Comparison of ENCODE assay signal across 8 cellular contexts in the genomic region with DNA sequence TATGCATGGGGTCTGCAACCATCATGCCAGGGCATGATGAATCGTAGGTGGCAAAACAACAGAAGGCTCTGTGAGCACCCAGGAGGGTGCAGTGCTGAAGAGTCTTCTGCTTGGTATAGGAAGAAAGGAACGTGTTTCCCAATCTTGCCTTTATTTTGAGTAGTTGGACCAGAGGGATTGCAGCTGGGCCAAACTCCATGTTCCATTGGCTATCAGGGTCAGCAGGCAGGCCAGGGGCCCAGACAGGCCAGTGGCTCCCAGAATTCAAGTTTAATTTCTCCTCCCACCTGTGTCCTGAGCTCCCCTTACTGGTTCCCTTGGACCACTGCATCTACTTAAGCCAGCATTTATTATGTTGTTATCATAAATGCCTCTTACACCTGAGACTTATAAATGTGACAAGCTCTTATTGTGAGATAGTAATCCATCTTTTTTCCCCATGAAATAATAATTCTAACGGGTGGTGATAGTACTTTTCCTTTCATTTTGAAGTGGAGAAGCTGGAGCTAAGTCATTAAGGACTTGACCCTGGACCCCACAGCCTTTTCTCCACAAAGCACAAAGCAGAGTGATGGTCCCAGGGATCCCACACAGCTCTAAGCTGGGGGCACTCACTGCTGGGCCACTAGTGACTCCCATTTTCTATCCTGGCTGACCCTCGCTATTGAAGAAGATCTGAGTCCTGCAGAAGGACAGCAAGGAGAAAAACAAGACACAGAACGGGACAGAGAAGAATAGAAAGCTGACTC. TPM values are rescaled to one million over a fixed set of nuclear protein-coding genes. Genes with fewer than 3 reads are reported as not detected.
DNase-seq lines count a peak whose midpoint lies in the region; ATAC-seq, FAIRE-seq and TF ChIP-seq lines count a peak whose summit lies in the region.

No MANE protein-coding gene starts in this region.

- POLR2A ChIA-PET in IMR-90 (lab: Charles Lee; ENCODE audit: unreplicated experiment), result no interaction called here
- POLR2A ChIA-PET in naive thymus-derived CD8-positive, alpha-beta T cell (lab: Charles Lee), result interaction anchor here (1.0 to 2.7 kb wide), 6 partner anchors 30 to 1906 kb away, joined by 4 to 21 read pairs (median 6); a partner anchor contains a TSS

- peak overlapping the region; percentile 12; the same call in 1 of the 2 replicates for H3K56ac ChIP-seq in IMR-90 (ENCODE audit: extremely low read depth, insufficient read depth, low read length)

- H3K9ac ChIP-seq in IMR-90 (ENCODE audit: low read depth, low read length), result peak overlapping the region; percentile 51

- peak overlapping the region; percentile 97 for H3K4me3 ChIP-seq in CD4-positive, CD25-positive, alpha-beta regulatory T cell (ENCODE audit: low read depth, low read length)
- H3K4me3 ChIP-seq in IMR-90 (ENCODE audit: insufficient read depth, low read depth, low read length) (peak overlapping the region; percentile 27; the same call in 1 of the 2 replicates), bronchial epithelial cell (ENCODE audit: low read depth, low read length) (peak overlapping the region; percentile 57)

- DNase-seq in CD4-positive, CD25-positive, alpha-beta regulatory T cell, result no peak
- no peak for DNase-seq in IMR-90
- no peak for DNase-seq in bronchial epithelial cell (ENCODE audit: low read depth)
- peak in 1 of 10 donors; percentile 9 for DNase-seq in naive thymus-derived CD8-positive, alpha-beta T cell
- DNase-seq in HTR-8/SVneo (ENCODE audit: insufficient read length, low spot score), result no peak
- no peak for DNase-seq in left lobe of liver (ENCODE audit: low spot score)

- H3K36me3 Mint-ChIP-seq in CD4-positive, CD25-positive, alpha-beta regulatory T cell, result peaks cover 11% of the 10 kb centered on the region
- peaks cover 4 to 27% (median 9%) of the 10 kb centered on the region in 3 donors for H3K36me3 Mint-ChIP-seq in naive thymus-derived CD8-positive, alpha-beta T cell

- peak overlapping the region; percentile 97 to 100 (median 99) for H3K27ac Mint-ChIP-seq in CD4-positive, CD25-positive, alpha-beta regulatory T cell
- H3K27ac Mint-ChIP-seq in naive thymus-derived CD8-positive, alpha-beta T cell, result peak overlapping the region; percentile 98 to 100 (median 99)

- WGBS in IMR-90 (ENCODE audit: extremely low coverage in 2 of 2, insufficient read length in 1 of 2), 2 experiments, result 52% methylated on average over 2 of the region's 5 CpGs; no CpG with 5 or more reads in 1 of the 2 experiments

- no peaks in the 10 kb centered on the region for H3K27me3 ChIP-seq in CD4-positive, CD25-positive, alpha-beta regulatory T cell (ENCODE audit: control insufficient read depth, insufficient read depth, low read length)
- no peaks in the 10 kb centered on the region for H3K27me3 ChIP-seq in IMR-90 (ENCODE audit: control insufficient read depth, insufficient read depth, low read length)
- no peaks in the 10 kb centered on the region for H3K27me3 ChIP-seq in bronchial epithelial cell (ENCODE audit: control insufficient read depth, insufficient read depth, low read length)

- peaks cover 3 to 25% of the 10 kb centered on the region in 2 experiments; a peak in 2 of 4 replicates for H3K79me1 ChIP-seq in IMR-90 (ENCODE audit: low read depth in 1 of 2, low read length in 2 of 2)

- peak overlapping the region; percentile 56 to 89 for H4K8ac ChIP-seq in IMR-90 (ENCODE audit: low read depth in 2 of 2, low read length in 2 of 2)

- H3K4me1 ChIP-seq in CD4-positive, CD25-positive, alpha-beta regulatory T cell (ENCODE audit: control insufficient read depth, insufficient read depth, low read length, poor library complexity, severe bottlenecking), result peaks cover 54% of the 10 kb centered on the region
- peaks cover 12% of the 10 kb centered on the region for H3K4me1 ChIP-seq in IMR-90 (ENCODE audit: control insufficient read depth, insufficient read depth, low read length)

- CTCF ChIA-PET in IMR-90 (lab: Yijun Ruan, JAX), result interaction anchor here (0.9 to 2.1 kb wide), 3 partner anchors 11 to 30 kb away, joined by 3 to 12 read pairs (median 3); no protein-coding TSS in a partner anchor

- H2BK15ac ChIP-seq in IMR-90 (ENCODE audit: low read depth, low read length), result 0 out of 3 replicates have a peak overlapping the region, but pooled peaks have one; percentile 3

- H2AK9ac ChIP-seq in IMR-90 (replicated peaks; ENCODE audit: low read depth, low read length, poor library complexity), result no peak overlapping the region

- peak overlapping the region; percentile 95 to 100 (median 98) for H3K4me3 Mint-ChIP-seq in CD4-positive, CD25-positive, alpha-beta regulatory T cell
- H3K4me3 Mint-ChIP-seq in naive thymus-derived CD8-positive, alpha-beta T cell, result peak overlapping the region; percentile 90 to 100 (median 98)

- peaks cover 0 to 3% (median 0%) of the 10 kb centered on the region in 7 donors for H3K9me3 Mint-ChIP-seq in CD4-positive, CD25-positive, alpha-beta regulatory T cell
- H3K9me3 Mint-ChIP-seq in naive thymus-derived CD8-positive, alpha-beta T cell, result peaks cover 0 to 9% (median 2%) of the 10 kb centered on the region in 9 donors

- H4K91ac ChIP-seq in IMR-90 (ENCODE audit: insufficient read depth, low read depth, low read length), result peak overlapping the region; percentile 27

- peak overlapping the region; percentile 85 for H2AFZ ChIP-seq in IMR-90 (replicated peaks; ENCODE audit: low read length, poor library complexity)

- ATAC-seq in CD4-positive, CD25-positive, alpha-beta regulatory T cell (ENCODE audit: low read depth in 2 of 2), result no peak
- ATAC-seq in IMR-90 (ENCODE audit: low read depth) (no peak), HG02884 (IDR thresholded peaks at IDR 0.05; ENCODE audit: unreplicated experiment) (no peak), GM19463 (IDR thresholded peaks at IDR 0.05; ENCODE audit: unreplicated experiment) (no peak), left lobe of liver (no peak)
- ATAC-seq in naive thymus-derived CD8-positive, alpha-beta T cell, result no peak

- dilution Hi-C loops in IMR-90 (cut with HindIII; ENCODE audit: low sequenced_read_pairs, unreplicated experiment), result no loop called here

- BruUV-seq in IMR-90 (replicated peaks; lab: Mats Ljungman, UMichigan), result no TSS peak

- H4K20me1 ChIP-seq in IMR-90 (ENCODE audit: insufficient read depth, low read length), result no peaks in the 10 kb centered on the region

- no peaks in the 10 kb centered on the region for H3K9me3 ChIP-seq in CD4-positive, CD25-positive, alpha-beta regulatory T cell (ENCODE audit: control insufficient read depth in 2 of 2, low read length in 2 of 2)
- no peaks in the 10 kb centered on the region for H3K9me3 ChIP-seq in IMR-90 (ENCODE audit: control insufficient read depth, insufficient read depth, low read length)

- H3K4ac ChIP-seq in IMR-90 (ENCODE audit: low read depth, low read length), result peak overlapping the region; percentile 58

- 0 out of 2 replicates have a peak, but pooled peaks cover 5% of the 10 kb centered on the region for H3K9me1 ChIP-seq in IMR-90 (ENCODE audit: insufficient read depth, low read length)

- in situ Hi-C loops in IMR-90 (cut with MboI; ENCODE audit: low sequenced_read_pairs), result no loop called here

- intact Hi-C loops in IMR-90 (cut with micrococcal nuclease), result no loop called here

- TF ChIP-seq POLR2A in IMR-90 (IDR thresholded peaks at IDR 0.05; ENCODE audit: low read depth, low read length), result no peak

- no peak for FAIRE-seq in bronchial epithelial cell (lab: Jason Lieb, UNC)
- FAIRE-seq in HTR-8/SVneo (lab: Jason Lieb, UNC), result no peak

- peak overlapping the region; percentile 92 for H3K27ac ChIP-seq in CD4-positive, CD25-positive, alpha-beta regulatory T cell (ENCODE audit: insufficient read depth, low read length, poor library complexity, severe bottlenecking)
- peak overlapping the region; percentile 79; the same call in 1 of the 2 replicates for H3K27ac ChIP-seq in IMR-90 (ENCODE audit: insufficient read depth, low read length)

- H3K4me1 Mint-ChIP-seq in CD4-positive, CD25-positive, alpha-beta regulatory T cell, result peaks cover 5 to 76% (median 51%) of the 10 kb centered on the region in 4 donors
- H3K4me1 Mint-ChIP-seq in naive thymus-derived CD8-positive, alpha-beta T cell, result peaks cover 36 to 83% (median 74%) of the 10 kb centered on the region in 4 donors

- peak overlapping the region; percentile 91 for H3K18ac ChIP-seq in IMR-90 (ENCODE audit: low read depth, low read length)

- H3K14ac ChIP-seq in IMR-90 (replicated peaks; ENCODE audit: low read depth, low read length), result peak overlapping the region; percentile 28; the same call in 1 of the 2 replicates

- no peak for TF ChIP-seq CTCF in IMR-90 (conservative IDR thresholded peaks at IDR 0.05; ENCODE audit: low read depth, low read length)
- TF ChIP-seq CTCF in bronchial epithelial cell (IDR thresholded peaks at IDR 0.05; ENCODE audit: insufficient read depth, low read length, severe bottlenecking), result no peak

- H2BK5ac ChIP-seq in IMR-90 (ENCODE audit: low read depth, low read length, poor library complexity, severe bottlenecking), result peak overlapping the region; percentile 77

- peak overlapping the region; percentile 12; the same call in 1 of the 2 replicates for H2BK20ac ChIP-seq in IMR-90 (ENCODE audit: low read depth, low read length)

- peak overlapping the region; percentile 97 for H4K5ac ChIP-seq in IMR-90 (ENCODE audit: low read depth, low read length)

- peak overlapping the region; percentile 5; the same call in 1 of the 2 replicates for H3K23ac ChIP-seq in IMR-90 (ENCODE audit: low read depth, low read length)

- H3K27me3 Mint-ChIP-seq in CD4-positive, CD25-positive, alpha-beta regulatory T cell, result peaks cover 10% of the 10 kb centered on the region
- H3K27me3 Mint-ChIP-seq in naive thymus-derived CD8-positive, alpha-beta T cell, result no peaks in the 10 kb centered on the region

- peak overlapping the region; percentile 69 for H2BK120ac ChIP-seq in IMR-90 (ENCODE audit: low read depth, low read length)

- no peak overlapping the region for H2AK5ac ChIP-seq in IMR-90 (ENCODE audit: low read depth, low read length)

- no peak for TF ChIP-seq RAD21 in IMR-90 (IDR thresholded peaks at IDR 0.05; ENCODE audit: low read length)

- peaks cover 18% of the 10 kb centered on the region for H3K36me3 ChIP-seq in CD4-positive, CD25-positive, alpha-beta regulatory T cell (ENCODE audit: control insufficient read depth, insufficient read depth, low read length)
- H3K36me3 ChIP-seq in IMR-90 (ENCODE audit: control insufficient read depth, insufficient read depth, low read length) (peaks cover 10% of the 10 kb centered on the region), bronchial epithelial cell (ENCODE audit: control insufficient read depth, insufficient read depth, low read length) (peaks cover 5% of the 10 kb centered on the region)

- H3K4me2 ChIP-seq in IMR-90 (ENCODE audit: low read depth, low read length), result peak overlapping the region; percentile 87

RNA-seq across cellular contexts. Expression of a gene that starts 0.8 kb away (rescaled TPM):
- 22.9 TPM for total RNA-seq in CD4-positive, CD25-positive, alpha-beta regulatory T cell
- polyA plus RNA-seq in CD4-positive, CD25-positive, alpha-beta regulatory T cell, result 10 to 100 TPM in 1 of 4 donors, 1 to 10 TPM in 3; 6.6 to 10.9 (median 8.4) TPM
- total RNA-seq in IMR-90 (2012; rRNA removed), result 6.3 and 6.7 TPM in 2 replicates
- polyA plus RNA-seq in IMR-90 (2012; rRNA removed), result 3.3 and 4.1 TPM in 2 replicates
- polyA plus RNA-seq in IMR-90 (2012; cell fraction: cytosol; rRNA removed), result 0.90 and 1.1 TPM in 2 replicates
- polyA plus RNA-seq in IMR-90 (2012; cell fraction: nucleus; rRNA removed; ENCODE audit: low replicate concordance), result 2.4 and 14.2 TPM in 2 replicates
- total RNA-seq in bronchial epithelial cell, result 2.9 and 4.2 TPM in 2 replicates
- 10 to 100 TPM; 28.5 to 29.7 TPM for total RNA-seq in naive thymus-derived CD8-positive, alpha-beta T cell
- polyA plus RNA-seq in naive thymus-derived CD8-positive, alpha-beta T cell, result 1 to 10 TPM; 4.3 to 7.4 (median 5.9) TPM
- total RNA-seq in left lobe of liver, result 4.3 TPM

RNA-seq across cellular contexts. Expression of a gene that starts 31.3 kb away (rescaled TPM):
- total RNA-seq in CD4-positive, CD25-positive, alpha-beta regulatory T cell, result not detected
- polyA plus RNA-seq in CD4-positive, CD25-positive, alpha-beta regulatory T cell, result not detected
- total RNA-seq in IMR-90 (2012; rRNA removed), result not detected in 2 replicates
- not detected in 2 replicates for polyA plus RNA-seq in IMR-90 (2012; rRNA removed)
- polyA plus RNA-seq in IMR-90 (2012; cell fraction: cytosol; rRNA removed), result not detected in 2 replicates
- polyA plus RNA-seq in IMR-90 (2012; cell fraction: nucleus; rRNA removed; ENCODE audit: low replicate concordance), result not detected in 2 replicates
- not detected in 2 replicates for total RNA-seq in bronchial epithelial cell
- not detected for total RNA-seq in naive thymus-derived CD8-positive, alpha-beta T cell
- polyA plus RNA-seq in naive thymus-derived CD8-positive, alpha-beta T cell, result not detected
- 27.6 TPM for total RNA-seq in left lobe of liver

Comparison
In these comparisons a context has a peak if more than half of its experiments do, and no peak if none do; other contexts are left out.
1. H3K4me3 ChIP-seq: peak in every context shown above with its lines; median percentile 97 in CD4-positive, CD25-positive, alpha-beta regulatory T cell; 57 in bronchial epithelial cell; 27 in IMR-90.
2. RNA of a gene that starts 31.3 kb away (total RNA-seq): 27.6 TPM in left lobe of liver (single experiment); not detected in CD4-positive, CD25-positive, alpha-beta regulatory T cell (single experiment), not detected in IMR-90, not detected in bronchial epithelial cell and not detected in naive thymus-derived CD8-positive, alpha-beta T cell; every median in the first group is over 10 times any median in the second.